In genomic region chr13:114124921-114125320, GRCh38 we compare ENCODE assay signal across 3 cellular contexts.
TF ChIP-seq lines count a peak whose summit lies in the region.

No MANE protein-coding gene starts in this region.

TF ChIP-seq in SK-N-SH, 30 proteins besides CTCF, POLR2A, EP300 and RAD21 (continued from another document):
- TF ChIP-seq ZBTB33 (IDR thresholded peaks at IDR 0.05; ENCODE audit: borderline replicate concordance, low read depth) (no peak), JUND (IDR thresholded peaks at IDR 0.05) (0 out of 2 replicates have a peak, but pooled peaks have one; percentile 12), SIN3A (IDR thresholded peaks at IDR 0.05; ENCODE audit: borderline replicate concordance, low read depth, low read length) (no peak), PBX3 (IDR thresholded peaks at IDR 0.05) (no peak), RCOR1 (IDR thresholded peaks at IDR 0.05; ENCODE audit: low read length) (no peak)

TF ChIP-seq in SK-N-SH treated with all-trans-retinoic acid at 6 μM for 48 hours, 23 proteins besides CTCF, POLR2A, EP300 and RAD21 (continued from another document):
- TF ChIP-seq TSHZ2 (CRISPR knock-in tag; IDR thresholded peaks at IDR 0.05) (no peak), PPARA (CRISPR knock-in tag; IDR thresholded peaks at IDR 0.05; ENCODE audit: borderline replicate concordance) (no peak), GLIS3 (CRISPR knock-in tag; IDR thresholded peaks at IDR 0.05) (no peak), TCF4 (CRISPR knock-in tag; IDR thresholded peaks at IDR 0.05; ENCODE audit: borderline replicate concordance) (no peak), CSDC2 (CRISPR knock-in tag; IDR thresholded peaks at IDR 0.05) (no peak), POU6F1 (CRISPR knock-in tag; IDR thresholded peaks at IDR 0.05; ENCODE audit: borderline replicate concordance, low read depth) (no peak), ZNF70 (CRISPR knock-in tag; IDR thresholded peaks at IDR 0.05) (no peak), CSRNP3 (CRISPR knock-in tag; IDR thresholded peaks at IDR 0.05) (no peak)

TF ChIP-seq in GM23338, 12 proteins besides CTCF, POLR2A, EP300 and RAD21 (continued from another document):
- TF ChIP-seq ZNF462 (CRISPR knock-in tag; IDR thresholded peaks at IDR 0.05) (no peak), REST (IDR thresholded peaks at IDR 0.05; ENCODE audit: unreplicated experiment) (no peak), NANOG (IDR thresholded peaks at IDR 0.05; ENCODE audit: borderline replicate concordance) (no peak)
